ENCODE assay signal across 9 cellular contexts in the genomic region with DNA sequence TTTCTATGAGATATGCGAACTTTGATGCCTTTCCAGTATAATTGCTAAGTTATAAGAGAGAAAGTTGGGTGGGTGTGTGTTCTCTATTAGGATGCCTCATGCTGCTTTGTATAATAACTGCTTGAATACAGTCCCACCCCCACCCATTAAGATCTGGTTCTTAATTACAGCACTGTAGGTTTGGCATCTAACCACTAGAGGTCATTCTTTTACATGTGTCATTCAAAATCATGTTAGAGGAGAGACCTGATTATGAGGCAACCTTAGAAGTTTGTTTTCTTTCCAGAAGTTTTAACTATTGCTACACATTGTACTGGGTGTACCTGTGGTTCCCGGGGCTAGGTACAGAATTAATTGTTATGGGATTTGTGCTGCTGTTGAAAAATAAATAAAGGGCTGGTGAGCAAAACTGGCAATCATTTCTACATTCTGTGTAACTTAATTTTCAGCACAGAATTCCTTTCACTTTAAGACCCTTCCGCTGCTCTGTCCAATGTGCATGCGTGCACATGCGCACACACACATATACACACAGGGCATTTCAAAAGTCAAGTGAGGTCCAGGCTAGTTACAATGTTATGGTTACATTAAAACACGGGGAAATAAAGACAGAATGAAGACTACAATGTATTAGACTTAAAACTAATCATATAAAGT.
DNase-seq lines count a peak whose midpoint lies in the region; ATAC-seq and TF ChIP-seq lines count a peak whose summit lies in the region.
"Had no signal": no experiment of that assay in that cellular context is flagged by ENCODE, and none has a peak within 500 bp of the region (broad histone marks: within the 10 kb centered on the region; RNA-seq: fewer than 3 reads in every experiment).

No MANE protein-coding gene starts in this region.

- H3K9me3 ChIP-seq in right cardiac atrium (ENCODE audit: control insufficient read depth, low read length) (no peaks in the 10 kb centered on the region), upper lobe of left lung (no peaks in the 10 kb centered on the region)

- no peak for TF ChIP-seq EP300 in upper lobe of left lung (IDR thresholded peaks at IDR 0.05)

- 56% methylated on average over 6 of the region's 6 CpGs for WGBS in right cardiac atrium
- WGBS in upper lobe of left lung, 2 donors = 48 to 54% methylated on average over 6 of the region's 6 CpGs

- intact Hi-C loops in right cardiac atrium (cut with DNase I) = no loop called here

- no peaks in the 10 kb centered on the region for H3K27me3 ChIP-seq in right cardiac atrium (ENCODE audit: control insufficient read depth, insufficient read depth)
- H3K27me3 ChIP-seq in upper lobe of left lung = no peaks in the 10 kb centered on the region

- no peak overlapping the region for H3K27ac ChIP-seq in right cardiac atrium (ENCODE audit: low read length)
- H3K27ac ChIP-seq in upper lobe of left lung = no peak overlapping the region

- no peaks in the 10 kb centered on the region for H3K4me1 ChIP-seq in right cardiac atrium (ENCODE audit: control insufficient read depth, insufficient read depth, low read length)
- H3K4me1 ChIP-seq in upper lobe of left lung = no peaks in the 10 kb centered on the region

- no peaks in the 10 kb centered on the region for H3K36me3 ChIP-seq in upper lobe of left lung

- H3K4me3 ChIP-seq in right cardiac atrium (ENCODE audit: low read length) (no peak overlapping the region), upper lobe of left lung (no peak overlapping the region)

- TF ChIP-seq POLR2A in upper lobe of left lung (IDR thresholded peaks at IDR 0.05) = no peak

- DNase-seq in NCI-H2196 (lab: John Stamatoyannopoulos, UW; ENCODE audit: unreplicated experiment) (peak; percentile 3), NCI-H2196 treated with DMSO at 0.1 percent for 48 hours (lab: John Stamatoyannopoulos, UW; ENCODE audit: unreplicated experiment) (no peak), SHP77 (lab: John Stamatoyannopoulos, UW) (peak; percentile 21 to 40), right cardiac atrium (no peak), upper lobe of left lung (peak in 1 of 2 donors; percentile 24)
- DNase-seq in stimulated activated CD8-positive, alpha-beta memory T cell treated with anti-CD3 and anti-CD28 coated beads, Interleukin-4, amount 100 ng/mL, for 48 hours = no peak
- no peak for DNase-seq in activated naive CD4-positive, alpha-beta T cell (lab: John Stamatoyannopoulos, UW)
- DNase-seq: naive B cell had no signal

- ATAC-seq in HG03342 (IDR thresholded peaks at IDR 0.05; ENCODE audit: unreplicated experiment) = peak; percentile 80
- peak; percentile 43 to 48 for ATAC-seq in right cardiac atrium
- peak; percentile 76 to 83 for ATAC-seq in upper lobe of left lung (ENCODE audit: low FRiP score in 2 of 2)

- TF ChIP-seq CTCF in upper lobe of left lung (IDR thresholded peaks at IDR 0.05) = peak in 4 of 6 experiments; percentile 21 to 65 (median 50)

Comparison
In these comparisons a context has a peak if more than half of its experiments do, and no peak if none do; other contexts are left out.
1. DNase-seq: peak in NCI-H2196 (single experiment) and SHP77 (2 of 2); none in NCI-H2196 treated with DMSO at 0.1 percent for 48 hours (single experiment), right cardiac atrium (0 of 3), stimulated activated CD8-positive, alpha-beta memory T cell treated with anti-CD3 and anti-CD28 coated beads, Interleukin-4, amount 100 ng/mL, for 48 hours (single experiment) and activated naive CD4-positive, alpha-beta T cell (0 of 4).
2. Peak in every context shown above with its lines, with median percentiles within 50 percentile points of each other: ATAC-seq.